Comparison of ENCODE assay signal across 33 cellular contexts in the genomic region with DNA sequence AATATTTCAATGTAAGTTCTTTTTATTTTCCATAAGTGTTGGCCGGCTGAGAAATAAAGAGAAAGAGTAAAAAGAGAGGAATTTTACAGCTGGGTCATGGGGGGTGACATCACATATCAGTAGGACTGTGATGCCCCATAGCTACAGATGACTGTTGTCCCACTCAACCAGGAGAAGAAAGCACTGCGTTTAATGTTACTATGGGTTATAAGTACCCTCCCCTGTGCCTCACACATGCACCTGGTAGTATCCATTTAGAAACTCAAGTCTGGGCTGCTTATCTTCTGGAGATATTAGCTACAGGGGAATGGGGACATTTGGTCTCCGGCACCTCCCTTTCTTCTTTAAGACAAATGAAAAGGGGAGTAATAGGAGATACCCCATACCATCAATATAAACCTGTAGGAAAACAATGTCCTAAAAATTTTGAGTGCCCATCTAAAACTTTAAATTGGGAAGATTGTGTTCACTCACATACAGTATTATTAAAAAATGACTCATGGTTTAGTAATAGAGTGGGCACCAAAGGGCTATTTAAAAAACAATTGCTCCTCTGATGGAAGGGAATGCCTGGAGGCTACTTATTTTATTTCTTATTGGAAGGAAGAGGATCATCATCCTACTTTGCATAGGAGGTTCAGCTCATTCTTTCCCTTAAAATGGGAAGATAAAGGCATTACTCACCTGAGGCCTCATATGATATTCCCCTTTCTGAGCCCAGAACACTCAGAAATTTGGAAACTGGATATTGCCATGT. TPM values are rescaled to one million over a fixed set of nuclear protein-coding genes. Genes with fewer than 3 reads are reported as not detected.
"Had no signal": no experiment of that assay in that cellular context is flagged by ENCODE, and none has a peak within 500 bp of the region (broad histone marks: within the 10 kb centered on the region; RNA-seq: fewer than 3 reads in every experiment).

No MANE protein-coding gene starts in this region.

- H3K36me3 ChIP-seq: Peyer's patch, SJSA1 had no signal

- DNase-seq: activated CD4-positive, alpha-beta T cell treated with anti-CD3 and anti-CD28 coated beads for 36 hours; activated CD4-positive, alpha-beta T cell treated with anti-CD3 and anti-CD28 coated beads, Interleukin-2, amount 10 ng/mL, durations not matched to agents 7 days and 5 days; activated CD4-positive, alpha-beta T cell treated with anti-CD3 and anti-CD28 coated beads, Interleukin-2, amount 50 U/mL, for 48 hours; activated CD8-positive, alpha-beta T cell treated with anti-CD3 and anti-CD28 coated beads, Interleukin-2, amount 10 ng/mL, durations not matched to agents 7 days and 5 days; activated gamma-delta T cell; activated naive CD4-positive, alpha-beta T cell treated with Interleukin-2 at 50 U/mL for 16 hours; activated naive CD8-positive, alpha-beta T cell treated with anti-CD3 and anti-CD28 coated beads, Interleukin-2, amount 10 ng/mL, durations not matched to agents 7 days and 5 days; activated T-cell treated with anti-CD3 and anti-CD28 coated beads, Interleukin-2, amount 50 U/mL, for 24 hours; body of pancreas; Kasumi-1; KG1; NCI-H1092 treated with DMSO at 0.1 percent for 48 hours; NCI-H1417; NCI-H1694; NCI-H1930; NCI-H2081 treated with DMSO at 0.1 percent for 48 hours; NCI-H226; NCI-H446 treated with DMSO at 0.1 percent for 48 hours; NCI-H524 treated with DMSO at 0.1 percent for 48 hours; Peyer's patch; RPMI8226; SHP77 treated with DMSO at 0.1 percent for 48 hours; SK-N-SH had no signal

- H3K4me1 Mint-ChIP-seq: activated CD4-positive, alpha-beta T cell treated with anti-CD3 and anti-CD28 coated beads for 36 hours; activated CD4-positive, alpha-beta T cell treated with anti-CD3 and anti-CD28 coated beads, Interleukin-2, amount 10 ng/mL, durations not matched to agents 7 days and 5 days; activated naive CD4-positive, alpha-beta T cell treated with anti-CD3 and anti-CD28 coated beads, Interleukin-2, amount 50 U/mL, for 24 hours; activated naive CD8-positive, alpha-beta T cell treated with anti-CD3 and anti-CD28 coated beads, Interleukin-2, amount 10 ng/mL, durations not matched to agents 7 days and 5 days; central memory CD8-positive, alpha-beta T cell; WTC11 had no signal

- H3K27ac Mint-ChIP-seq: activated CD4-positive, alpha-beta T cell treated with anti-CD3 and anti-CD28 coated beads for 36 hours; activated CD4-positive, alpha-beta T cell treated with anti-CD3 and anti-CD28 coated beads, Interleukin-2, amount 10 ng/mL, durations not matched to agents 7 days and 5 days; activated CD8-positive, alpha-beta T cell treated with anti-CD3 and anti-CD28 coated beads, Interleukin-2, amount 10 ng/mL, durations not matched to agents 7 days and 5 days; activated naive CD4-positive, alpha-beta T cell treated with anti-CD3 and anti-CD28 coated beads, Interleukin-2, amount 50 U/mL, for 24 hours; activated naive CD8-positive, alpha-beta T cell treated with anti-CD3 and anti-CD28 coated beads, Interleukin-2, amount 10 ng/mL, durations not matched to agents 7 days and 5 days; activated T-cell treated with anti-CD3 and anti-CD28 coated beads, Interleukin-2, amount 50 U/mL, for 24 hours; activated T-helper 2 cell treated with anti-CD3 and anti-CD28 coated beads, Interferon-gamma antibody, Interleukin-2, Interleukin-4, amounts not matched to agents 10 μg/mL and 5 μg/mL and 100 μg/mL, durations not matched to agents 14 hours and 24 hours and 36 hours; T-helper 1 cell treated with Interleukin-12 subunit alpha and Interleukin-12 subunit beta and Interleukin-4 antibody, amounts not matched to agents 30 μg/mL and 1 μg/mL, for 36 hours; T-helper 2 cell treated with Interferon-gamma antibody and Interleukin-4, amounts not matched to agents 5 μg/mL and 100 μg/mL, for 36 hours; WTC11 had no signal

- H3K4me1 ChIP-seq: body of pancreas, Peyer's patch, SJSA1 had no signal

- H3K9ac ChIP-seq: SK-N-SH had no signal

- H3K9me3 ChIP-seq: body of pancreas, Peyer's patch, SJSA1, SK-N-SH had no signal

- H3K27me3 Mint-ChIP-seq: activated CD4-positive, alpha-beta T cell treated with anti-CD3 and anti-CD28 coated beads for 36 hours; activated CD4-positive, alpha-beta T cell treated with anti-CD3 and anti-CD28 coated beads, Interleukin-2, amount 10 ng/mL, durations not matched to agents 7 days and 5 days; activated naive CD4-positive, alpha-beta T cell treated with anti-CD3 and anti-CD28 coated beads, Interleukin-2, amount 50 U/mL, for 24 hours; activated naive CD8-positive, alpha-beta T cell treated with anti-CD3 and anti-CD28 coated beads, Interleukin-2, amount 10 ng/mL, durations not matched to agents 7 days and 5 days; activated T-cell treated with anti-CD3 and anti-CD28 coated beads, Interleukin-2, amount 50 U/mL, for 24 hours; central memory CD8-positive, alpha-beta T cell had no signal

- H3K36me3 Mint-ChIP-seq: activated naive CD4-positive, alpha-beta T cell treated with anti-CD3 and anti-CD28 coated beads, Interleukin-2, amount 50 U/mL, for 24 hours; activated naive CD8-positive, alpha-beta T cell treated with anti-CD3 and anti-CD28 coated beads, Interleukin-2, amount 10 ng/mL, durations not matched to agents 7 days and 5 days had no signal

- H3K27ac ChIP-seq: body of pancreas, Peyer's patch, SJSA1 had no signal

- H3K9me2 ChIP-seq: SK-N-SH had no signal

- ATAC-seq: activated CD4-positive, alpha-beta T cell treated with anti-CD3 and anti-CD28 coated beads for 36 hours; activated CD4-positive, CD25-positive, alpha-beta regulatory T cell treated with anti-CD3 and anti-CD28 coated beads, Interleukin-2, amount 50 U/mL, for 24 hours; activated CD8-positive, alpha-beta T cell treated with anti-CD3 and anti-CD28 coated beads, Interleukin-2, amount 10 ng/mL, durations not matched to agents 7 days and 5 days; body of pancreas; WTC11 had no signal

- H3K4me3 ChIP-seq: body of pancreas, Peyer's patch, SJSA1 had no signal

- H3K27me3 ChIP-seq: body of pancreas, Peyer's patch, SJSA1 had no signal

- H3K4me3 Mint-ChIP-seq: activated CD4-positive, alpha-beta T cell treated with anti-CD3 and anti-CD28 coated beads for 36 hours; activated CD4-positive, alpha-beta T cell treated with anti-CD3 and anti-CD28 coated beads, Interleukin-2, amount 10 ng/mL, durations not matched to agents 7 days and 5 days; activated CD8-positive, alpha-beta T cell treated with anti-CD3 and anti-CD28 coated beads, Interleukin-2, amount 10 ng/mL, durations not matched to agents 7 days and 5 days; activated naive CD4-positive, alpha-beta T cell treated with anti-CD3 and anti-CD28 coated beads, Interleukin-2, amount 50 U/mL, for 24 hours; activated naive CD8-positive, alpha-beta T cell treated with anti-CD3 and anti-CD28 coated beads, Interleukin-2, amount 10 ng/mL, durations not matched to agents 7 days and 5 days; activated T-cell treated with anti-CD3 and anti-CD28 coated beads, Interleukin-2, amount 50 U/mL, for 24 hours; central memory CD8-positive, alpha-beta T cell; T-helper 1 cell treated with Interleukin-12 subunit alpha and Interleukin-12 subunit beta and Interleukin-4 antibody, amounts not matched to agents 30 μg/mL and 1 μg/mL, for 36 hours; T-helper 2 cell treated with Interferon-gamma antibody and Interleukin-4, amounts not matched to agents 5 μg/mL and 100 μg/mL, for 36 hours; WTC11 had no signal

- H3K9me3 Mint-ChIP-seq: activated CD4-positive, alpha-beta T cell treated with anti-CD3 and anti-CD28 coated beads, Interleukin-2, amount 10 ng/mL, durations not matched to agents 7 days and 5 days; activated naive CD4-positive, alpha-beta T cell treated with anti-CD3 and anti-CD28 coated beads, Interleukin-2, amount 50 U/mL, for 24 hours; activated naive CD8-positive, alpha-beta T cell treated with anti-CD3 and anti-CD28 coated beads, Interleukin-2, amount 10 ng/mL, durations not matched to agents 7 days and 5 days; activated T-cell treated with anti-CD3 and anti-CD28 coated beads, Interleukin-2, amount 50 U/mL, for 24 hours; activated T-helper 2 cell treated with anti-CD3 and anti-CD28 coated beads, Interferon-gamma antibody, Interleukin-2, Interleukin-4, amounts not matched to agents 10 μg/mL and 5 μg/mL and 100 μg/mL, durations not matched to agents 14 hours and 24 hours and 36 hours; T-helper 1 cell treated with Interleukin-12 subunit alpha and Interleukin-12 subunit beta and Interleukin-4 antibody, amounts not matched to agents 30 μg/mL and 1 μg/mL, for 36 hours; T-helper 2 cell treated with Interferon-gamma antibody and Interleukin-4, amounts not matched to agents 5 μg/mL and 100 μg/mL, for 36 hours had no signal

- H3K4me2 ChIP-seq: SK-N-SH had no signal

RNA-seq across cellular contexts. Expression of gene UGT2B11, which starts 18.2 kb away (rescaled TPM):
- total RNA-seq: activated CD4-positive, alpha-beta T cell treated with anti-CD3 and anti-CD28 coated beads for 36 hours; activated CD4-positive, alpha-beta T cell treated with anti-CD3 and anti-CD28 coated beads, Interleukin-2, amount 10 ng/mL, durations not matched to agents 7 days and 5 days; activated CD8-positive, alpha-beta T cell treated with anti-CD3 and anti-CD28 coated beads, Interleukin-2, amount 10 ng/mL, durations not matched to agents 7 days and 5 days; activated naive CD8-positive, alpha-beta T cell treated with anti-CD3 and anti-CD28 coated beads, Interleukin-2, amount 10 ng/mL, durations not matched to agents 7 days and 5 days; activated T-helper 2 cell treated with anti-CD3 and anti-CD28 coated beads, Interferon-gamma antibody, Interleukin-2, Interleukin-4, amounts not matched to agents 10 μg/mL and 5 μg/mL and 100 μg/mL, durations not matched to agents 14 hours and 24 hours and 36 hours; astrocyte; body of pancreas; Peyer's patch; SJSA1; WTC11 had no signal
- polyA plus RNA-seq: adipose tissue, SK-N-SH had no signal
